8 cellular contexts compared by ENCODE assay signal in the genomic region with DNA sequence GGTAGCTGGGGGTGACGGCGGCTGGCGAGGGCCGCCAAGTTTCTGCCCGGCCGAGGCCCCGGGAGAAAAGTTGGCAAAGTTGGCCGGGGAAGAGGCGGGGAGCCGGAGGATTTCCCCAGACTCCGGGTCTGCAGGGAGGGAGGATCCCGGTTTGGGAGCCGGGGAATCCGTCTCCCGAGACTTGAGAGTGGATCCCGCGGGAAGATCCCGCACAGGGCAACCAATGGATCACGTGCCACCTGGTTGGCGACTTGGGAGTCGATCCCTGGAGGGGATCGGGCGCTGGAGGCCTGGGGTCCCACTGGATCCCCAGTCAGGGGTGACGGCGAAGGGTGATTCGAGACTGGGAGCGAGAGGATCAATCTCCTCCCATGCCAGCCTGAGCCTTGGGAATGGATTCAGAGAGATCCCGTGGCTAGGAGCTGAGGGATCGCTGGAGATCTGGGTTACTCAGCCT. TPM values are rescaled to one million over a fixed set of nuclear protein-coding genes. Genes with fewer than 3 reads are reported as not detected.
A peak's percentile ranks its signal among the peaks of the same experiment; 100 is the strongest.
DNase-seq lines count a peak whose midpoint lies in the region; FAIRE-seq and TF ChIP-seq lines count a peak whose summit lies in the region.

No MANE protein-coding gene starts in this region.

- H3K9me3 ChIP-seq in kidney (ENCODE audit: control insufficient read depth in 1 of 2, low read length in 2 of 2), result no peaks in the 10 kb centered on the region
- no peaks in the 10 kb centered on the region for H3K9me3 ChIP-seq in smooth muscle cell (replicated peaks; ENCODE audit: low read depth)

- H2AFZ ChIP-seq in smooth muscle cell (ENCODE audit: low read depth), result peak overlapping the region; percentile 99

- H3K4me3 ChIP-seq in bronchial epithelial cell (ENCODE audit: low read depth, low read length), result peak overlapping the region; percentile 71
- H3K4me3 ChIP-seq in kidney (ENCODE audit: low read length in 2 of 2), result peak overlapping the region; percentile 91 to 92
- peak overlapping the region; percentile 61 for H3K4me3 ChIP-seq in smooth muscle cell

- intact Hi-C loops in kidney (cut with DNase I), result no loop called here

- H3K27ac ChIP-seq in kidney (ENCODE audit: low read depth in 2 of 2, low read length in 2 of 2) (peak overlapping the region; percentile 93), smooth muscle cell (ENCODE audit: low read depth) (peak overlapping the region; percentile 8)

- H3K27me3 ChIP-seq in bronchial epithelial cell (ENCODE audit: control insufficient read depth, insufficient read depth, low read length) (no peaks in the 10 kb centered on the region), smooth muscle cell (ENCODE audit: low read depth) (no peaks in the 10 kb centered on the region)

- H3K36me3 ChIP-seq in bronchial epithelial cell (ENCODE audit: control insufficient read depth, insufficient read depth, low read length) (no peaks in the 10 kb centered on the region), kidney (ENCODE audit: control insufficient read depth in 1 of 2, insufficient read depth in 2 of 2, low read length in 2 of 2) (no peaks in the 10 kb centered on the region), smooth muscle cell (ENCODE audit: low read depth) (no peaks in the 10 kb centered on the region)

- H4K20me1 ChIP-seq in smooth muscle cell (ENCODE audit: low read depth), result no peaks in the 10 kb centered on the region

- H3F3A ChIP-seq in smooth muscle cell (ENCODE audit: low read depth), result peaks cover 4% of the 10 kb centered on the region

- TF ChIP-seq CTCF in bronchial epithelial cell (IDR thresholded peaks at IDR 0.05; ENCODE audit: insufficient read depth, low read length, severe bottlenecking), result no peak
- no peak for TF ChIP-seq CTCF in kidney (IDR thresholded peaks at IDR 0.05; ENCODE audit: borderline replicate concordance, extremely low read depth, insufficient read depth)
- TF ChIP-seq CTCF in smooth muscle cell (IDR thresholded peaks at IDR 0.05; ENCODE audit: borderline replicate concordance, insufficient read depth, poor library complexity, severe bottlenecking), result no peak
- TF ChIP-seq CTCF in GM20000 (IDR thresholded peaks at IDR 0.05; ENCODE audit: extremely low read depth, missing control alignments), result no peak

- 1% methylated on average over 29 of the region's 29 CpGs for WGBS in smooth muscle cell (ENCODE audit: low lambda C conversion rate)

- peak overlapping the region; percentile 84 for H3K4me2 ChIP-seq in smooth muscle cell

- FAIRE-seq in bronchial epithelial cell (lab: Jason Lieb, UNC) (no peak), kidney (lab: Jason Lieb, UNC) (no peak)

- DNase-seq in NCI-H524 (lab: John Stamatoyannopoulos, UW), result peak; percentile 59 to 72
- no peak for DNase-seq in NCI-H524 treated with DMSO at 0.1 percent for 48 hours (lab: John Stamatoyannopoulos, UW)
- peak; percentile 28 for DNase-seq in NCI-H526 treated with DMSO at 0.1 percent for 48 hours (lab: John Stamatoyannopoulos, UW)
- DNase-seq in bronchial epithelial cell (ENCODE audit: low read depth), result peak; percentile 54
- DNase-seq in kidney, result peak; percentile 86
- DNase-seq in smooth muscle cell (lab: John Stamatoyannopoulos, UW; ENCODE audit: unreplicated experiment), result peak; percentile 78
- DNase-seq in mesenteric fat pad (ENCODE audit: low spot score), result no peak
- DNase-seq in GM20000 (ENCODE audit: low spot score), result no peak

- H3K9ac ChIP-seq in kidney (ENCODE audit: low read length in 2 of 2) (peak overlapping the region; percentile 92 to 93), smooth muscle cell (ENCODE audit: low read depth) (peak overlapping the region; percentile 82)

- H3K4me1 ChIP-seq in kidney (ENCODE audit: control insufficient read depth in 1 of 2, insufficient read depth in 1 of 2, low read depth in 1 of 2, low read length in 2 of 2) (peaks cover 11 to 19% of the 10 kb centered on the region in 2 donors), smooth muscle cell (ENCODE audit: low read depth) (peaks cover 16% of the 10 kb centered on the region)

- peaks cover 16% of the 10 kb centered on the region for H3K79me2 ChIP-seq in smooth muscle cell (ENCODE audit: low read depth)

RNA-seq across cellular contexts. Expression of a gene that starts 0.3 kb away (rescaled TPM):
- total RNA-seq in bronchial epithelial cell, result 14.7 and 24.2 TPM in 2 replicates
- total RNA-seq in kidney, result 65.2 TPM
- 7.3 TPM for polyA plus RNA-seq in kidney (ENCODE audit: insufficient read depth, low read depth, low replicate concordance)
- 4.8 and 7.6 TPM in 2 replicates for total RNA-seq in smooth muscle cell
- polyA plus RNA-seq in smooth muscle cell, result 1.7 and 3.4 TPM in 2 replicates
- 14.9 TPM for total RNA-seq in mesenteric fat pad

RNA-seq across cellular contexts. Expression of a gene that starts 6.4 kb away (rescaled TPM):
- total RNA-seq in bronchial epithelial cell (not detected in 2 replicates), kidney (not detected), smooth muscle cell (not detected in 2 replicates), mesenteric fat pad (not detected)
- polyA plus RNA-seq in kidney (ENCODE audit: insufficient read depth, low read depth, low replicate concordance) (not detected), smooth muscle cell (not detected in 2 replicates)

Comparison
In these comparisons a context has a peak if more than half of its experiments do, and no peak if none do; other contexts are left out.
1. DNase-seq: peak in NCI-H524 (2 of 2), NCI-H526 treated with DMSO at 0.1 percent for 48 hours (single experiment), bronchial epithelial cell (single experiment), kidney (single experiment) and smooth muscle cell (single experiment); none in NCI-H524 treated with DMSO at 0.1 percent for 48 hours (single experiment), mesenteric fat pad (single experiment) and GM20000 (single experiment).
2. Peak in every context shown above with its lines, with median percentiles within 50 percentile points of each other: H3K4me3 ChIP-seq.